8 cellular contexts compared by ENCODE assay signal in the genomic region with DNA sequence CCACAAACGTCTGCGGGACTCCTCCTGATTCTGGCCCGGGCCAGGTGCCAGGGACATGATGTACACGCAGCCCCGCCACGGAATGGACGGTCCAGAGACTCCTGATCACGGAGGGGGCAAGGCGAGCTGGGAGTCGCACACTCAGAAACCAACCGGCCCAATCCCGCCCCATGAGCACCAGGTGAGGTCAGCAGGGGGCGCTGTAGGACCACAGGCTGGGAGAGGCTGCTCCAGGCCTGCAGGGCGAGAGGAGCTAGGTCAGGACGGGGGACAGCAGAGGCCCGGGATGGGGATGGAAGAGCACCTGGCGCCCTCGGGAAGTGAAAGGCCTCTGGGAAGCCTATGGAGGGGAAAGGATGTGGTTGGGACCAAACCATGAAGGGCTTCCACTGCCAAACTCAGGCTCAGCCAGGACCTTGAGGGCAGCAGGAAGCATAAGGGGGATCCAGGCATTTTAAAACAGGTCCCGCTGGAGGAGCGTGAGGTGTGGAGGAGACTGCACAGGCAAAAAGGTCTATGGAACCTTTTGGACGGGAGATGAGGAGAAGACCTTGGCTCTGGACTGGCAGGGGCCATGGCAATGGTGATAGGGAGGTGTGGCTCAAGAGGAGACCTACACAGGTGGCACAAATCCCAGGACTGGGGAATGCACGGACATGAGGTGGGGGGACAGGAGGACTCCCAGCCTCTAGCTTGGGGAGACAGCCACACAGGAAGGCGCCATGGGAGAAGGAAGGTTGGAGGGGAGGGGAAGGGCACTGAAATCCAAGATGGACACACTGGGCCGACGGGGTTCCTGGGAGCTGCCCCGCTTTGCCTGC.
DNase-seq lines count a peak whose midpoint lies in the region; ATAC-seq and TF ChIP-seq lines count a peak whose summit lies in the region.

No MANE protein-coding gene starts in this region.

- H3K79me2 ChIP-seq in OCI-LY1 (ENCODE audit: insufficient read depth, low read length) (no peaks in the 10 kb centered on the region), neural progenitor cell (ENCODE audit: low read depth) (no peaks in the 10 kb centered on the region)

- no peaks in the 10 kb centered on the region for H3K36me3 ChIP-seq in CD4-positive, CD25-positive, alpha-beta regulatory T cell (ENCODE audit: control insufficient read depth, insufficient read depth, low read length)
- H3K36me3 ChIP-seq in OCI-LY1 (ENCODE audit: insufficient read depth, low read length) (no peaks in the 10 kb centered on the region), neural progenitor cell (no peaks in the 10 kb centered on the region)

- H3K9me3 Mint-ChIP-seq in CD4-positive, CD25-positive, alpha-beta regulatory T cell = no peaks in the 10 kb centered on the region
- peaks cover 5% of the 10 kb centered on the region for H3K9me3 Mint-ChIP-seq in neural progenitor cell

- H3K27me3 ChIP-seq in CD4-positive, CD25-positive, alpha-beta regulatory T cell (ENCODE audit: control insufficient read depth, insufficient read depth, low read length) = no peaks in the 10 kb centered on the region
- H3K27me3 ChIP-seq in OCI-LY1 (ENCODE audit: insufficient read depth, low read length) = no peaks in the 10 kb centered on the region
- H3K27me3 ChIP-seq in neural progenitor cell = no peaks in the 10 kb centered on the region

- ATAC-seq in CD4-positive, CD25-positive, alpha-beta regulatory T cell (ENCODE audit: low read depth in 2 of 2) = peak; percentile 56 to 74
- ATAC-seq in GM19395 (IDR thresholded peaks at IDR 0.05; ENCODE audit: unreplicated experiment) = peak; percentile 85

- peak; percentile 46 to 67 (median 51) for DNase-seq in CD4-positive, CD25-positive, alpha-beta regulatory T cell
- DNase-seq in HT-29 (ENCODE audit: low spot score) (peak; percentile 87), fibroblast of mammary gland (ENCODE audit: low read depth) (peak; percentile 65), neural progenitor cell (ENCODE audit: low spot score) (peak; percentile 85), substantia nigra (lab: John Stamatoyannopoulos, UW) (peak in 48 of 49 donors; percentile 3 to 84 (median 51))
- DNase-seq in activated T-cell treated with anti-CD3 and anti-CD28 coated beads, Interleukin-2, amount 50 U/mL, for 1 hour = peak; percentile 76

- no peaks in the 10 kb centered on the region for H3K9me3 ChIP-seq in CD4-positive, CD25-positive, alpha-beta regulatory T cell (ENCODE audit: control insufficient read depth in 2 of 2, low read length in 2 of 2)
- H3K9me3 ChIP-seq in OCI-LY1 (ENCODE audit: low read length) = no peaks in the 10 kb centered on the region
- no peaks in the 10 kb centered on the region for H3K9me3 ChIP-seq in neural progenitor cell (ENCODE audit: low read depth)

- H2AFZ ChIP-seq in OCI-LY1 (ENCODE audit: low read length) = no peak overlapping the region
- H2AFZ ChIP-seq in neural progenitor cell (replicated peaks) = no peak overlapping the region

- H3K9ac ChIP-seq in OCI-LY1 (ENCODE audit: low read length) (no peak overlapping the region), neural progenitor cell (no peak overlapping the region)

- H3F3A ChIP-seq in OCI-LY1 (ENCODE audit: insufficient read depth, low read length) (no peaks in the 10 kb centered on the region), neural progenitor cell (ENCODE audit: low read depth) (no peaks in the 10 kb centered on the region)

- H3K36me3 Mint-ChIP-seq in CD4-positive, CD25-positive, alpha-beta regulatory T cell = peaks cover 11% of the 10 kb centered on the region
- H3K36me3 Mint-ChIP-seq in neural progenitor cell = peaks cover 3% of the 10 kb centered on the region

- H3K4me2 ChIP-seq in OCI-LY1 (ENCODE audit: low read length) = no peak overlapping the region
- H3K4me2 ChIP-seq in neural progenitor cell = no peak overlapping the region

- H3K4me3 Mint-ChIP-seq in CD4-positive, CD25-positive, alpha-beta regulatory T cell = no peak overlapping the region
- no peak overlapping the region for H3K4me3 Mint-ChIP-seq in neural progenitor cell

- H3K4me3 ChIP-seq in CD4-positive, CD25-positive, alpha-beta regulatory T cell (ENCODE audit: low read depth, low read length) = no peak overlapping the region
- H3K4me3 ChIP-seq in OCI-LY1 (ENCODE audit: low read depth, low read length, poor library complexity, severe bottlenecking) (no peak overlapping the region), fibroblast of mammary gland (ENCODE audit: control insufficient read depth, low read depth, low read length) (no peak overlapping the region), neural progenitor cell (no peak overlapping the region)

- no peaks in the 10 kb centered on the region for H3K9me2 ChIP-seq in OCI-LY1 (ENCODE audit: low read depth, low read length)

- peaks cover 0 to 3% (median 0%) of the 10 kb centered on the region in 4 donors for H3K4me1 Mint-ChIP-seq in CD4-positive, CD25-positive, alpha-beta regulatory T cell
- peaks cover 2% of the 10 kb centered on the region for H3K4me1 Mint-ChIP-seq in neural progenitor cell

- no peaks in the 10 kb centered on the region for H3K27me3 Mint-ChIP-seq in CD4-positive, CD25-positive, alpha-beta regulatory T cell
- H3K27me3 Mint-ChIP-seq in neural progenitor cell (ENCODE audit: insufficient read depth, low read depth) = no peaks in the 10 kb centered on the region

- TF ChIP-seq CTCF in OCI-LY1 (IDR thresholded peaks at IDR 0.05; ENCODE audit: low read length) = peak; percentile 72
- peak; percentile 70 for TF ChIP-seq CTCF in fibroblast of mammary gland (conservative IDR thresholded peaks at IDR 0.05; ENCODE audit: control insufficient read depth, insufficient read depth, low read depth, low read length)
- peak; percentile 78 for TF ChIP-seq CTCF in neural progenitor cell (IDR thresholded peaks at IDR 0.05)

- no peaks in the 10 kb centered on the region for H3K4me1 ChIP-seq in CD4-positive, CD25-positive, alpha-beta regulatory T cell (ENCODE audit: control insufficient read depth, insufficient read depth, low read length, poor library complexity, severe bottlenecking)
- H3K4me1 ChIP-seq in OCI-LY1 (ENCODE audit: insufficient read depth, low read length, severe bottlenecking) (no peaks in the 10 kb centered on the region), neural progenitor cell (no peaks in the 10 kb centered on the region)

- no peaks in the 10 kb centered on the region for H4K20me1 ChIP-seq in OCI-LY1 (ENCODE audit: insufficient read depth, low read length)
- no peaks in the 10 kb centered on the region for H4K20me1 ChIP-seq in neural progenitor cell (ENCODE audit: low read depth)

- no peak overlapping the region for H3K27ac ChIP-seq in CD4-positive, CD25-positive, alpha-beta regulatory T cell (ENCODE audit: insufficient read depth, low read length, poor library complexity, severe bottlenecking)
- H3K27ac ChIP-seq in OCI-LY1 (ENCODE audit: low read depth, low read length, poor library complexity, severe bottlenecking) = no peak overlapping the region
- H3K27ac ChIP-seq in neural progenitor cell = no peak overlapping the region
- H3K27ac ChIP-seq in substantia nigra (ENCODE audit: low read depth, low read length, poor library complexity, severe bottlenecking) = no peak overlapping the region

- H3K27ac Mint-ChIP-seq in CD4-positive, CD25-positive, alpha-beta regulatory T cell = no peak overlapping the region
- H3K27ac Mint-ChIP-seq in neural progenitor cell = no peak overlapping the region
